21 cellular contexts compared by ENCODE assay signal in genomic region chr9:124559871-124560270, GRCh38. TPM values are rescaled to one million over a fixed set of nuclear protein-coding genes. Genes with fewer than 3 reads are reported as not detected.
DNase-seq lines count a peak whose midpoint lies in the region; ATAC-seq and TF ChIP-seq lines count a peak whose summit lies in the region.
"Had no signal": no experiment of that assay in that cellular context is flagged by ENCODE, and none has a peak within 500 bp of the region (broad histone marks: within the 10 kb centered on the region; RNA-seq: fewer than 3 reads in every experiment).

No MANE protein-coding gene starts in this region.

- peak; percentile 26 for DNase-seq in AG08396 (ENCODE audit: low spot score)
- peak; percentile 73 for DNase-seq in HS-5 (ENCODE audit: low read depth)
- peak; percentile 43 for DNase-seq in brain microvascular endothelial cell
- DNase-seq in hepatocyte (ENCODE audit: low spot score), result peak; percentile 16
- no peak for DNase-seq in activated naive CD8-positive, alpha-beta T cell treated with anti-CD3 and anti-CD28 coated beads for 36 hours
- no peak for DNase-seq in KG1 (lab: John Stamatoyannopoulos, UW)
- DNase-seq in Peyer's patch, result no peak
- DNase-seq: activated effector memory CD4-positive, alpha-beta T cell treated with Interleukin-2 at 50 U/mL for 16 hours; DMS 273 treated with DMSO at 0.1 percent for 48 hours; effector CD4-positive, alpha-beta T cell; immature natural killer cell; NCI-H1092 treated with DMSO at 0.1 percent for 48 hours; NCI-H2227 treated with DMSO at 0.1 percent for 48 hours; stimulated activated CD4-positive, alpha-beta T cell treated with anti-CD3 and anti-CD28 coated beads, Interleukin-4, amount 100 ng/mL, for 4 hours; thyroid gland; WERI-Rb-1 had no signal

- H3K9me3 ChIP-seq in hepatocyte (ENCODE audit: low read depth) (no peaks in the 10 kb centered on the region), Peyer's patch (no peaks in the 10 kb centered on the region)
- H3K9me3 ChIP-seq: gastroesophageal sphincter, thyroid gland had no signal

- in situ Hi-C loops in brain microvascular endothelial cell (cut with HindIII; ENCODE audit: low pct_ligation_motif_present, low sequenced_read_pairs), result no loop called here

- H3K4me3 ChIP-seq in brain microvascular endothelial cell (ENCODE audit: low read depth, low read length), result no peak overlapping the region
- no peak overlapping the region for H3K4me3 ChIP-seq in hepatocyte
- no peak overlapping the region for H3K4me3 ChIP-seq in Peyer's patch
- H3K4me3 ChIP-seq: gastroesophageal sphincter, thyroid gland had no signal

- H4K20me1 ChIP-seq in hepatocyte (ENCODE audit: insufficient read depth, poor library complexity, severe bottlenecking), result no peaks in the 10 kb centered on the region

- H3K9me3 Mint-ChIP-seq in activated naive CD8-positive, alpha-beta T cell treated with anti-CD3 and anti-CD28 coated beads for 36 hours, result no peaks in the 10 kb centered on the region
- H3K9me3 Mint-ChIP-seq: immature natural killer cell, memory B cell had no signal

- 17% methylated on average over 2 of the region's 2 CpGs for WGBS in hepatocyte (ENCODE audit: low lambda C conversion rate, missing lambda C conversion rate)

- ATAC-seq in GM21529 (IDR thresholded peaks at IDR 0.05; ENCODE audit: unreplicated experiment), result no peak
- ATAC-seq: gastroesophageal sphincter, sciatic nerve had no signal

- no peaks in the 10 kb centered on the region for H3K4me1 ChIP-seq in hepatocyte (ENCODE audit: insufficient read depth)
- peaks cover 0 to 5% (median 0%) of the 10 kb centered on the region in 4 donors for H3K4me1 ChIP-seq in Peyer's patch
- H3K4me1 ChIP-seq: gastroesophageal sphincter had no signal

- no peaks in the 10 kb centered on the region for H3K4me1 Mint-ChIP-seq in activated naive CD8-positive, alpha-beta T cell treated with anti-CD3 and anti-CD28 coated beads for 36 hours
- H3K4me1 Mint-ChIP-seq: immature natural killer cell, memory B cell had no signal

- no peak overlapping the region for H3K4me3 Mint-ChIP-seq in activated naive CD8-positive, alpha-beta T cell treated with anti-CD3 and anti-CD28 coated beads for 36 hours
- H3K4me3 Mint-ChIP-seq: immature natural killer cell, memory B cell had no signal

- H2AFZ ChIP-seq in hepatocyte, result no peak overlapping the region

- no peak overlapping the region for H3K4me2 ChIP-seq in hepatocyte

- no peaks in the 10 kb centered on the region for H3K27me3 ChIP-seq in brain microvascular endothelial cell (replicated peaks)
- no peaks in the 10 kb centered on the region for H3K27me3 ChIP-seq in hepatocyte
- no peaks in the 10 kb centered on the region for H3K27me3 ChIP-seq in Peyer's patch
- H3K27me3 ChIP-seq: gastroesophageal sphincter, thyroid gland had no signal

- H3K79me2 ChIP-seq in hepatocyte, result peaks cover 10% of the 10 kb centered on the region

- TF ChIP-seq CTCF in brain microvascular endothelial cell (IDR thresholded peaks at IDR 0.05; ENCODE audit: low read depth, low read length, missing control alignments) (no peak), hepatocyte (IDR thresholded peaks at IDR 0.05; ENCODE audit: poor library complexity) (no peak), Peyer's patch (IDR thresholded peaks at IDR 0.05) (no peak)

- TF ChIP-seq POLR2A in Peyer's patch (IDR thresholded peaks at IDR 0.05), result no peak

- no peaks in the 10 kb centered on the region for H3K36me3 ChIP-seq in brain microvascular endothelial cell (replicated peaks)
- no peaks in the 10 kb centered on the region for H3K36me3 ChIP-seq in hepatocyte (replicated peaks; ENCODE audit: insufficient read depth, low read depth)
- no peaks in the 10 kb centered on the region for H3K36me3 ChIP-seq in Peyer's patch
- H3K36me3 ChIP-seq: gastroesophageal sphincter, thyroid gland had no signal

- H3K27me3 Mint-ChIP-seq in activated naive CD8-positive, alpha-beta T cell treated with anti-CD3 and anti-CD28 coated beads for 36 hours, result peaks cover 14% of the 10 kb centered on the region
- H3K27me3 Mint-ChIP-seq: memory B cell had no signal

- no peaks in the 10 kb centered on the region for H3K36me3 Mint-ChIP-seq in activated naive CD8-positive, alpha-beta T cell treated with anti-CD3 and anti-CD28 coated beads for 36 hours
- H3K36me3 Mint-ChIP-seq: immature natural killer cell, memory B cell had no signal

- H3K27ac ChIP-seq in brain microvascular endothelial cell (no peak overlapping the region), hepatocyte (no peak overlapping the region), Peyer's patch (no peak overlapping the region)
- H3K27ac ChIP-seq: gastroesophageal sphincter, thyroid gland, WERI-Rb-1 had no signal

- H3K27ac Mint-ChIP-seq in activated naive CD8-positive, alpha-beta T cell treated with anti-CD3 and anti-CD28 coated beads for 36 hours, result no peak overlapping the region
- H3K27ac Mint-ChIP-seq: immature natural killer cell, memory B cell had no signal

- no peaks in the 10 kb centered on the region for H3K9me2 ChIP-seq in hepatocyte (replicated peaks; ENCODE audit: insufficient read depth)

RNA-seq across cellular contexts. Expression of gene NR5A1, which starts 52.7 kb away (rescaled TPM):
- total RNA-seq in hepatocyte (0.07 and 0.20 TPM in 2 replicates), Peyer's patch (under 1 TPM in 1 of 4 donors, not detected in 3; 0.18 TPM)
- 0.13 and 0.36 TPM in 2 replicates for polyA plus RNA-seq in hepatocyte
- total RNA-seq in activated naive CD8-positive, alpha-beta T cell treated with anti-CD3 and anti-CD28 coated beads for 36 hours, result not detected
- total RNA-seq: activated CD8-positive, alpha-beta memory T cell treated with anti-CD3 and anti-CD28 coated beads for 36 hours; gastroesophageal sphincter; sciatic nerve had no signal
- polyA plus RNA-seq: immature natural killer cell had no signal

Comparison
In these comparisons a context has a peak if more than half of its experiments do, and no peak if none do; other contexts are left out.
1. DNase-seq: peak in AG08396 (single experiment), HS-5 (single experiment), brain microvascular endothelial cell (single experiment) and hepatocyte (single experiment); none in activated naive CD8-positive, alpha-beta T cell treated with anti-CD3 and anti-CD28 coated beads for 36 hours (single experiment), KG1 (single experiment) and Peyer's patch (0 of 3).